In genomic region chr5:157949520-157949919, GRCh38 we compare ENCODE assay signal across 15 cellular contexts.
DNase-seq lines count a peak whose midpoint lies in the region; FAIRE-seq and TF ChIP-seq lines count a peak whose summit lies in the region.
"Had no signal": no experiment of that assay in that cellular context is flagged by ENCODE, and none has a peak within 500 bp of the region (broad histone marks: within the 10 kb centered on the region; RNA-seq: fewer than 3 reads in every experiment).

No MANE protein-coding gene starts in this region.

- peaks cover 25% of the 10 kb centered on the region for H3K4me1 Mint-ChIP-seq in endodermal cell
- peaks cover 11% of the 10 kb centered on the region for H3K4me1 Mint-ChIP-seq in nephron

- no peaks in the 10 kb centered on the region for H4K20me1 ChIP-seq in Loucy (ENCODE audit: insufficient read depth, low read length, poor library complexity, severe bottlenecking)

- no peaks in the 10 kb centered on the region for H3K27me3 Mint-ChIP-seq in endodermal cell (ENCODE audit: insufficient read depth)
- H3K27me3 Mint-ChIP-seq in nephron (ENCODE audit: low read depth): peaks cover 4% of the 10 kb centered on the region

- no CpG with 5 or more reads among the region's 1 CpG for WGBS in endodermal cell (ENCODE audit: insufficient coverage in 1 of 2, insufficient read length in 1 of 2), 2 experiments
- WGBS in transverse colon (ENCODE audit: low coverage in 1 of 2), 2 donors: 100% methylated on average over 1 of the region's 1 CpG; no CpG with 5 or more reads in 1 of the 2 donors

- TF ChIP-seq POLR2A in transverse colon (IDR thresholded peaks at IDR 0.05): no peak

- H3K27ac ChIP-seq in endodermal cell (ENCODE audit: low read depth, low read length) (no peak overlapping the region), transverse colon (peak overlapping the region; percentile 8 to 76 (median 68))
- H3K27ac ChIP-seq: VCaP had no signal

- H3K4me3 ChIP-seq in Loucy (ENCODE audit: low read length, poor library complexity, severe bottlenecking) (no peak overlapping the region), endodermal cell (ENCODE audit: low read length) (no peak overlapping the region), transverse colon (no peak overlapping the region)
- H3K4me3 ChIP-seq: skin epidermis had no signal

- H3K27ac Mint-ChIP-seq in endodermal cell (no peak overlapping the region), nephron (peak overlapping the region in 2 of 3 experiments; percentile 44 to 60)
- H3K27ac Mint-ChIP-seq: memory B cell; natural killer cell treated with Interleukin-12 subunit alpha and Interleukin-12 subunit beta and Interleukin-15 and Interleukin-18, amount 100 ng/mL, for 72 hours had no signal

- TF ChIP-seq EP300 in transverse colon (IDR thresholded peaks at IDR 0.05; ENCODE audit: low read depth): no peak

- intact Hi-C loops in transverse colon (cut with DNase I; ENCODE audit: low total_unique reads): no loop called here

- no peak overlapping the region for H2AFZ ChIP-seq in Loucy (ENCODE audit: low read length)

- H3K9me3 ChIP-seq in Loucy (ENCODE audit: insufficient read depth, low read depth, low read length): no peaks in the 10 kb centered on the region
- H3K9me3 ChIP-seq in endodermal cell (ENCODE audit: control insufficient read depth, low read length): no peaks in the 10 kb centered on the region
- no peaks in the 10 kb centered on the region for H3K9me3 ChIP-seq in transverse colon
- H3K9me3 ChIP-seq: Caco-2 had no signal

- H3K4me1 ChIP-seq in Loucy (ENCODE audit: insufficient read depth, low read length, poor library complexity, severe bottlenecking): peaks cover 6% of the 10 kb centered on the region
- H3K4me1 ChIP-seq in endodermal cell (ENCODE audit: control insufficient read depth, insufficient read depth, low read length): no peaks in the 10 kb centered on the region
- H3K4me1 ChIP-seq in transverse colon: peaks cover 0 to 8% (median 4%) of the 10 kb centered on the region in 4 donors
- H3K4me1 ChIP-seq: foreskin keratinocyte had no signal

- no peaks in the 10 kb centered on the region for H3K27me3 ChIP-seq in Loucy (ENCODE audit: insufficient read depth, low read length, poor library complexity, severe bottlenecking)
- no peaks in the 10 kb centered on the region for H3K27me3 ChIP-seq in endodermal cell (ENCODE audit: control insufficient read depth, insufficient read depth, low read length, poor library complexity, severe bottlenecking)
- no peaks in the 10 kb centered on the region for H3K27me3 ChIP-seq in transverse colon
- H3K27me3 ChIP-seq: foreskin keratinocyte had no signal

- in situ Hi-C loops in transverse colon (cut with MboI; ENCODE audit: low pct_ligation_motif_present in 1 of 4, low pct_unique_long_range_greater_than_20kb in 1 of 4, low sequenced_read_pairs in 3 of 4): loop anchor here in 2 of 4 donors (10.0 to 25.0 kb wide), 2 partner anchors 135 to 137 kb away; no protein-coding TSS in a partner anchor

- no peak for TF ChIP-seq CTCF in Loucy (conservative IDR thresholded peaks at IDR 0.05; ENCODE audit: low read length)
- no peak for TF ChIP-seq CTCF in endodermal cell (conservative IDR thresholded peaks at IDR 0.05)
- no peak for TF ChIP-seq CTCF in nephron (IDR thresholded peaks at IDR 0.05; ENCODE audit: unreplicated experiment in 3 of 3)
- no peak for TF ChIP-seq CTCF in transverse colon (IDR thresholded peaks at IDR 0.05)

- H3K79me2 ChIP-seq in Loucy (ENCODE audit: insufficient read depth, low read length): no peaks in the 10 kb centered on the region

- peak overlapping the region; percentile 40 for H3K4me2 ChIP-seq in Loucy (ENCODE audit: low read depth, low read length, poor library complexity, severe bottlenecking)

- H3K4me3 Mint-ChIP-seq in endodermal cell (no peak overlapping the region), nephron (no peak overlapping the region)

- no peaks in the 10 kb centered on the region for H3K36me3 ChIP-seq in Loucy (ENCODE audit: insufficient read depth, low read length)
- no peaks in the 10 kb centered on the region for H3K36me3 ChIP-seq in endodermal cell (ENCODE audit: control insufficient read depth, insufficient read depth, low read length)
- H3K36me3 ChIP-seq in transverse colon: no peaks in the 10 kb centered on the region

- no peak overlapping the region for H3K9ac ChIP-seq in Loucy (ENCODE audit: low read depth, low read length, poor library complexity, severe bottlenecking)
- peak overlapping the region; percentile 1 for H3K9ac ChIP-seq in endodermal cell (ENCODE audit: extremely low read depth, low read length, poor library complexity, severe bottlenecking)

- H3K36me3 Mint-ChIP-seq in endodermal cell (ENCODE audit: low read depth): no peaks in the 10 kb centered on the region
- no peaks in the 10 kb centered on the region for H3K36me3 Mint-ChIP-seq in nephron (ENCODE audit: low read depth)
- H3K36me3 Mint-ChIP-seq: memory B cell; natural killer cell treated with Interleukin-12 subunit alpha and Interleukin-12 subunit beta and Interleukin-15 and Interleukin-18, amount 100 ng/mL, for 72 hours had no signal

- H3F3A ChIP-seq in Loucy (ENCODE audit: low read depth): no peaks in the 10 kb centered on the region

- FAIRE-seq in RCC 7860 (lab: Jason Lieb, UNC): no peak

- no peaks in the 10 kb centered on the region for H3K9me2 ChIP-seq in Loucy (replicated peaks; ENCODE audit: low read depth, low read length)

- no peaks in the 10 kb centered on the region for H3K9me3 Mint-ChIP-seq in endodermal cell
- peaks cover 2% of the 10 kb centered on the region for H3K9me3 Mint-ChIP-seq in nephron
- H3K9me3 Mint-ChIP-seq: memory B cell; natural killer cell treated with Interleukin-12 subunit alpha and Interleukin-12 subunit beta and Interleukin-15 and Interleukin-18, amount 100 ng/mL, for 72 hours; stimulated activated naive CD8-positive, alpha-beta T cell treated with anti-CD3 and anti-CD28 coated beads, Interleukin-15, amount 100 ng/mL, for 72 hours had no signal

- DNase-seq in endodermal cell (no peak), transverse colon (no peak), RCC 7860 (ENCODE audit: low spot score) (no peak), SW 1271 (lab: John Stamatoyannopoulos, UW) (no peak), COLO829 (ENCODE audit: low spot score) (no peak), SIG-M5 (lab: John Stamatoyannopoulos, UW) (no peak)
